ENCODE assay signal across 10 cellular contexts in the genomic region with DNA sequence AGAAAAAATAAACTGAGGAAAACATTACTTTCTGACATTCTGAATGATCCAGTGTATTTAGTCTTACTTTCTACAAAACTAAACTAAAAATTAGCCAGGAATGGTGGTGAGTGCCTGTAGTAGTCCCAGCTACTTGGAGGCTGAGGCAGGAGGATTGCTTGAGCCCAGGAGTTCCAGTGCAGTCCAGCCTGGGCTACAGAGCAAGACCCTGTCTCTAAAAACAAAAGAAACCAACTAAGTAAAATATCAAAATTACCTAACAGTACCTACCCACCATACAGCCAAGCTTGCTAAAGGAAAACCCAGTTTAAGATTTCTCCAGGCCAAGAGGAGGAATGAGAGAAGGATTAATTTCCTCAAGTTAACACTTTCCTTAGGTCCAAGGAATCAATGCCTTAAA. TPM values are rescaled to one million over a fixed set of nuclear protein-coding genes. Genes with fewer than 3 reads are reported as not detected.
A peak's percentile ranks its signal among the peaks of the same experiment; 100 is the strongest.
DNase-seq lines count a peak whose midpoint lies in the region; ATAC-seq and TF ChIP-seq lines count a peak whose summit lies in the region.
"Had no signal": no experiment of that assay in that cellular context is flagged by ENCODE, and none has a peak within 500 bp of the region (broad histone marks: within the 10 kb centered on the region; RNA-seq: fewer than 3 reads in every experiment).

No MANE protein-coding gene starts in this region.

- no peak for DNase-seq in activated naive CD4-positive, alpha-beta T cell treated with anti-CD3 and anti-CD28 coated beads for 36 hours
- DNase-seq in activated naive CD4-positive, alpha-beta T cell treated with Interleukin-2 at 50 U/mL for 16 hours = no peak
- DNase-seq in PC-3 (no peak), endothelial cell (ENCODE audit: low spot score) (no peak), NCI-H2107 (lab: John Stamatoyannopoulos, UW) (no peak)
- DNase-seq in stimulated activated naive CD8-positive, alpha-beta T cell treated with anti-CD3 and anti-CD28 coated beads, Interleukin-15, amount 100 ng/mL, for 72 hours = no peak
- DNase-seq: mucosa of descending colon, SHP77 treated with DMSO at 0.1 percent for 48 hours had no signal

- peaks cover 21% of the 10 kb centered on the region for H3K4me1 ChIP-seq in PC-3 (ENCODE audit: insufficient read depth, low read length)

- peaks cover 76% of the 10 kb centered on the region for H3K36me3 Mint-ChIP-seq in activated naive CD4-positive, alpha-beta T cell treated with anti-CD3 and anti-CD28 coated beads for 36 hours (ENCODE audit: low read depth)
- peaks cover 24% of the 10 kb centered on the region for H3K36me3 Mint-ChIP-seq in endothelial cell (ENCODE audit: low read depth, unreplicated experiment)

- POLR2A ChIA-PET in PC-3 (lab: Charles Lee; ENCODE audit: unreplicated experiment) = interaction anchor here (0.7 kb wide), 1 partner anchor 440 kb away, joined by 3 read pairs; no protein-coding TSS in a partner anchor

- H3K36me3 ChIP-seq in PC-3 (ENCODE audit: low read depth, low read length) = peaks cover 68% of the 10 kb centered on the region

- H3K4me2 ChIP-seq in PC-3 (ENCODE audit: low read length) = peak overlapping the region; percentile 78

- no peak overlapping the region for H3K9ac ChIP-seq in PC-3 (ENCODE audit: low read length)

- peaks cover 2% of the 10 kb centered on the region for H3F3A ChIP-seq in PC-3 (ENCODE audit: low read length, unreplicated experiment)

- no peaks in the 10 kb centered on the region for H3K27me3 ChIP-seq in PC-3 (ENCODE audit: low read length)

- intact Hi-C loops in activated naive CD4-positive, alpha-beta T cell treated with anti-CD3 and anti-CD28 coated beads for 36 hours (cut with micrococcal nuclease) = no loop called here
- intact Hi-C loops in PC-3 (cut with micrococcal nuclease) = loop anchor here (10.0 kb wide), 1 partner anchor 82 kb away; no protein-coding TSS in a partner anchor

- peak overlapping the region; percentile 89 for H3K4me3 ChIP-seq in PC-3 (ENCODE audit: low read length)
- H3K4me3 ChIP-seq: mucosa of descending colon had no signal

- no peak overlapping the region for H3K27ac ChIP-seq in PC-3 (ENCODE audit: low read length)

- CTCF ChIA-PET in activated naive CD4-positive, alpha-beta T cell treated with anti-CD3 and anti-CD28 coated beads for 36 hours (lab: Charles Lee) = interaction anchor here (0.6 kb wide), 1 partner anchor 383 kb away, joined by 3 read pairs; no protein-coding TSS in a partner anchor
- CTCF ChIA-PET in PC-3 (lab: Charles Lee) = no interaction called here

- H3K9me3 Mint-ChIP-seq in activated naive CD4-positive, alpha-beta T cell treated with anti-CD3 and anti-CD28 coated beads for 36 hours = no peaks in the 10 kb centered on the region
- no peaks in the 10 kb centered on the region for H3K9me3 Mint-ChIP-seq in endothelial cell (ENCODE audit: unreplicated experiment)
- no peaks in the 10 kb centered on the region for H3K9me3 Mint-ChIP-seq in stimulated activated naive CD8-positive, alpha-beta T cell treated with anti-CD3 and anti-CD28 coated beads, Interleukin-15, amount 100 ng/mL, for 72 hours

- ATAC-seq in PC-3 (no peak), HG02623 (IDR thresholded peaks at IDR 0.05; ENCODE audit: unreplicated experiment) (no peak), GM18907 (IDR thresholded peaks at IDR 0.05; ENCODE audit: unreplicated experiment) (no peak)
- no peak for ATAC-seq in stimulated activated naive CD8-positive, alpha-beta T cell treated with anti-CD3 and anti-CD28 coated beads, Interleukin-15, amount 100 ng/mL, for 72 hours
- ATAC-seq: mucosa of descending colon had no signal

- peak overlapping the region; percentile 92 for H3K4me3 Mint-ChIP-seq in activated naive CD4-positive, alpha-beta T cell treated with anti-CD3 and anti-CD28 coated beads for 36 hours
- H3K4me3 Mint-ChIP-seq in endothelial cell (ENCODE audit: unreplicated experiment) = peak overlapping the region; percentile 34
- peak overlapping the region; percentile 88 to 100 for H3K4me3 Mint-ChIP-seq in stimulated activated naive CD8-positive, alpha-beta T cell treated with anti-CD3 and anti-CD28 coated beads, Interleukin-15, amount 100 ng/mL, for 72 hours

- no peaks in the 10 kb centered on the region for H3K27me3 Mint-ChIP-seq in activated naive CD4-positive, alpha-beta T cell treated with anti-CD3 and anti-CD28 coated beads for 36 hours (ENCODE audit: low read depth)
- peaks cover 9% of the 10 kb centered on the region for H3K27me3 Mint-ChIP-seq in endothelial cell (ENCODE audit: unreplicated experiment)
- H3K27me3 Mint-ChIP-seq in stimulated activated naive CD8-positive, alpha-beta T cell treated with anti-CD3 and anti-CD28 coated beads, Interleukin-15, amount 100 ng/mL, for 72 hours = no peaks in the 10 kb centered on the region

- no peaks in the 10 kb centered on the region for H3K9me3 ChIP-seq in PC-3 (ENCODE audit: low read length)
- H3K9me3 ChIP-seq: mucosa of descending colon had no signal

- H3K27ac Mint-ChIP-seq in activated naive CD4-positive, alpha-beta T cell treated with anti-CD3 and anti-CD28 coated beads for 36 hours = peak overlapping the region; percentile 98
- no peak overlapping the region for H3K27ac Mint-ChIP-seq in endothelial cell (ENCODE audit: unreplicated experiment)
- peak overlapping the region in 1 of 2 donors; percentile 98 for H3K27ac Mint-ChIP-seq in stimulated activated naive CD8-positive, alpha-beta T cell treated with anti-CD3 and anti-CD28 coated beads, Interleukin-15, amount 100 ng/mL, for 72 hours

- H2AFZ ChIP-seq in PC-3 (ENCODE audit: low read length) = no peak overlapping the region

- H3K79me2 ChIP-seq in PC-3 (ENCODE audit: low read length) = peaks cover 87% of the 10 kb centered on the region

- H4K20me1 ChIP-seq in PC-3 (ENCODE audit: low read length) = peaks cover 61% of the 10 kb centered on the region

- no TSS peak for BruUV-seq in PC-3 (replicated peaks; lab: Mats Ljungman, UMichigan)

- no peaks in the 10 kb centered on the region for H3K9me2 ChIP-seq in PC-3 (replicated peaks; ENCODE audit: low read length)

- TF ChIP-seq CTCF in PC-3 (conservative IDR thresholded peaks at IDR 0.05; ENCODE audit: low read depth, low read length) (no peak), endothelial cell (IDR thresholded peaks at IDR 0.05; ENCODE audit: unreplicated experiment) (no peak)

- H3K4me1 Mint-ChIP-seq in activated naive CD4-positive, alpha-beta T cell treated with anti-CD3 and anti-CD28 coated beads for 36 hours (ENCODE audit: low read depth) = peaks cover 47% of the 10 kb centered on the region
- peaks cover 20% of the 10 kb centered on the region for H3K4me1 Mint-ChIP-seq in endothelial cell (ENCODE audit: unreplicated experiment)
- peaks cover 58% of the 10 kb centered on the region for H3K4me1 Mint-ChIP-seq in stimulated activated naive CD8-positive, alpha-beta T cell treated with anti-CD3 and anti-CD28 coated beads, Interleukin-15, amount 100 ng/mL, for 72 hours

RNA-seq across cellular contexts. Expression of gene HSPD1, which starts 2.9 kb away (rescaled TPM):
- total RNA-seq in activated naive CD4-positive, alpha-beta T cell treated with anti-CD3 and anti-CD28 coated beads for 36 hours = 1,000 to 10,000 TPM; 1,191 to 1,210 TPM
- 396 and 410 TPM in 2 replicates for total RNA-seq in PC-3 (2014; rRNA removed)
- total RNA-seq in endothelial cell (ENCODE audit: unreplicated experiment) = 212 TPM

RNA-seq across cellular contexts. Expression of gene HSPE1, which starts 3.5 kb away (rescaled TPM):
- 100 to 1,000 TPM; 294 to 310 TPM for total RNA-seq in activated naive CD4-positive, alpha-beta T cell treated with anti-CD3 and anti-CD28 coated beads for 36 hours
- total RNA-seq in PC-3 (2014; rRNA removed) = 266 and 321 TPM in 2 replicates
- total RNA-seq in endothelial cell (ENCODE audit: unreplicated experiment) = 73.6 TPM

RNA-seq across cellular contexts. Expression of gene MOB4, which starts 19.2 kb away (rescaled TPM):
- 10 to 100 TPM; 10.7 to 14.1 TPM for total RNA-seq in activated naive CD4-positive, alpha-beta T cell treated with anti-CD3 and anti-CD28 coated beads for 36 hours
- total RNA-seq in PC-3 (2014; rRNA removed) = 16.8 and 24.9 TPM in 2 replicates
- 31.0 TPM for total RNA-seq in endothelial cell (ENCODE audit: unreplicated experiment)

RNA-seq across cellular contexts. Expression of gene COQ10B, which starts 43.3 kb away (rescaled TPM):
- total RNA-seq in activated naive CD4-positive, alpha-beta T cell treated with anti-CD3 and anti-CD28 coated beads for 36 hours = 10 to 100 TPM; 17.5 to 17.8 TPM
- total RNA-seq in PC-3 (2014; rRNA removed) (23.5 and 25.7 TPM in 2 replicates), endothelial cell (ENCODE audit: unreplicated experiment) (22.1 TPM)

Comparison
In these comparisons a context has a peak if more than half of its experiments do, and no peak if none do; other contexts are left out.
1. H3K4me3 Mint-ChIP-seq: peak in every context shown above with its lines; median percentile 94 in stimulated activated naive CD8-positive, alpha-beta T cell treated with anti-CD3 and anti-CD28 coated beads, Interleukin-15, amount 100 ng/mL, for 72 hours; 92 in activated naive CD4-positive, alpha-beta T cell treated with anti-CD3 and anti-CD28 coated beads for 36 hours; 34 in endothelial cell.